In the genomic region with DNA sequence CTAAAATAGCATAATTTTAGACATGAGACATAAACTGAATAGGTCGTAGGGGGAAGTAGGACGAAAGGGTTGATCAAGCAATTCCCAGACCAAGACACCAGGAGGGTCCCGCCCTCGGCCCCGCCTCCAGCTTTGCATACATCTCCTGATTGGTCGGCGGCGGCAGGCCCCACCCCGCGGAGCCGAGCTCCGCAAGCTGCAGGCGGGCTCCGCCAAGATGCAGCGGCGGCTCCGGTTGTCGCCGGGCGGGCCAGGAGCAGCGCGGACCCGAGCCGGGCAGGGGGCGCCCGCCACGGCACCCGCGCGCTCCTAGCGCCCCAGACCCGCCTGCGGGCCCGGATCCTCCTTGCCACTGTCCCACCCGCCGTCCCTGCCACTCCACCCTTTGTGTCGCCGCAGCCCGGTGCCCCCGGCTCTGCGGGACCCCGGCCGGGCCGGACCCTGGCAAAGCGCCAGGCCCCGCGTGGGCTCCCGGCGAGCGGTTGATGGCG, we compare ENCODE assay signal across 8 cellular contexts. TPM values are rescaled to one million over a fixed set of nuclear protein-coding genes. Genes with fewer than 3 reads are reported as not detected.
DNase-seq lines count a peak whose midpoint lies in the region; ATAC-seq and TF ChIP-seq lines count a peak whose summit lies in the region.

A gene (plus strand): TSS at position 215 of the 491 bp plus-strand sequence. CDS start 412 bp downstream, outside the sequence.

- peak within 1 kb of the TSS; percentile 89 for H3K27ac ChIP-seq in temporal lobe (ENCODE audit: low read depth, low read length)

- H3K36me3 ChIP-seq in ES-I3 (ENCODE audit: insufficient read depth, low read length): no peaks in the 10 kb centered on the region

- no peak; the same call in 1 of the 2 replicates for TF ChIP-seq CTCF in HFFc6 (IDR thresholded peaks at IDR 0.05)
- no peak for TF ChIP-seq CTCF in omental fat pad (IDR thresholded peaks at IDR 0.05)

- no peaks in the 10 kb centered on the region for H3K9me3 Mint-ChIP-seq in HFFc6
- H3K9me3 Mint-ChIP-seq in activated naive CD8-positive, alpha-beta T cell (ENCODE audit: low read depth): no peaks in the 10 kb centered on the region

- H3K9ac ChIP-seq in ES-I3 (ENCODE audit: low read depth, low read length): peak within 1 kb of the TSS; percentile 78

- peak within 1 kb of the TSS; percentile 89 for H3K4me3 Mint-ChIP-seq in HFFc6
- H3K4me3 Mint-ChIP-seq in activated naive CD8-positive, alpha-beta T cell: peak within 1 kb of the TSS; percentile 82

- peak within 1 kb of the TSS; percentile 96 for H3K27ac Mint-ChIP-seq in HFFc6
- no peak within 1 kb of the TSS for H3K27ac Mint-ChIP-seq in activated naive CD8-positive, alpha-beta T cell

- no peaks in the 10 kb centered on the region; the same call in 1 of the 2 replicates for H3K27me3 Mint-ChIP-seq in HFFc6 (ENCODE audit: insufficient read depth)
- no peaks in the 10 kb centered on the region for H3K27me3 Mint-ChIP-seq in activated naive CD8-positive, alpha-beta T cell

- DNase-seq in HFFc6 (peak; percentile 87), NCI-H1092 (lab: John Stamatoyannopoulos, UW) (peak; percentile 91), SKM-1 (lab: John Stamatoyannopoulos, UW; ENCODE audit: unreplicated experiment) (peak; percentile 84), glomerular visceral epithelial cell (ENCODE audit: extremely low spot score) (peak; percentile 95), omental fat pad (ENCODE audit: low spot score) (peak; percentile 93)

- no peaks in the 10 kb centered on the region for H3K36me3 Mint-ChIP-seq in HFFc6 (ENCODE audit: low read depth)
- H3K36me3 Mint-ChIP-seq in activated naive CD8-positive, alpha-beta T cell: no peaks in the 10 kb centered on the region

- no peaks in the 10 kb centered on the region for H3K9me3 ChIP-seq in ES-I3 (ENCODE audit: control insufficient read depth, insufficient read depth, low read length)

- peaks cover 7% of the 10 kb centered on the region; the same call in 1 of the 2 replicates for H3K4me1 ChIP-seq in ES-I3 (ENCODE audit: insufficient read depth, low read length)

- H3K4me1 Mint-ChIP-seq in HFFc6 (ENCODE audit: low read depth): peaks cover 25% of the 10 kb centered on the region
- peaks cover 12% of the 10 kb centered on the region for H3K4me1 Mint-ChIP-seq in activated naive CD8-positive, alpha-beta T cell (ENCODE audit: low read depth)

- peak; percentile 92 for ATAC-seq in omental fat pad (ENCODE audit: low FRiP score)

RNA-seq across cellular contexts. Expression of the gene that starts here (rescaled TPM):
- 10 to 100 TPM; 27.5 to 35.8 (median 30.4) TPM for total RNA-seq in HFFc6 (2021; fragmentation: NEBNext Ultra II Directional; extraction: Animal tissue kit (Norgen Biotek cat#: 25700))
- total RNA-seq in omental fat pad (10 to 100 TPM in 2 of 4 donors, 1 to 10 TPM in 2; 8.5 to 23.2 (median 10.1) TPM), temporal lobe (5.9 TPM)

Comparison
In these comparisons a context has a peak if more than half of its experiments do, and no peak if none do; other contexts are left out.
1. Peak in every context shown above with its lines: DNase-seq, ATAC-seq and H3K27ac ChIP-seq.